Comparison of ENCODE assay signal across 26 cellular contexts in the genomic region with DNA sequence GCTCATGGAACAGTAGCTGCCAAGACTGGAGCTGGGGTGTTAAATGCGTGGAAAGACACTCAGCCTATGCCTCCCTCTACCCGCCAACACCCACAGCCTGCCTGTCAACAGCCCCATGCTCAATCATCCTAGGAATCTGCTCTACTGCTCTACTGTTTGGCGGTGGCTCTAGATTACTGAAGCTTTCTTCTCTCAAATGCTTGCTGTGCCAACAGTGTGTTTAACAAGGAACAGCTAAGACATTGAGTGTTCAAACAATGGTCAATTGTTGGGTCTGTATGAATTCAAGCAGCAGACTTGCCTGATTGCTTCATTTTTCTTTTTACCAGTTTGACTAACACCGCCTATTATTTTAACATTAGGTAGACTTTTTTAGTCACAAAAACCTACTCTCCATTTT.
"Had no signal": no experiment of that assay in that cellular context is flagged by ENCODE, and none has a peak within 500 bp of the region (broad histone marks: within the 10 kb centered on the region; RNA-seq: fewer than 3 reads in every experiment).

No MANE protein-coding gene starts in this region.

- H3K4me1 ChIP-seq: left lung, lower lobe of right lung, pancreas, psoas muscle, right atrium auricular region, stomach, testis, upper lobe of right lung had no signal

- ATAC-seq: left colon; left lung; lower lobe of right lung; mucosa of descending colon; naive thymus-derived CD4-positive, alpha-beta T cell; natural killer cell treated with Interleukin-12 subunit alpha and Interleukin-12 subunit beta and Interleukin-15 and Interleukin-18, amount 100 ng/mL, for 72 hours; pancreas; psoas muscle; stimulated activated naive B cell treated with anti-CD40 and anti-IgM and Interleukin-4, amounts not matched to agents 10 μg/mL and 1 μg/mL and 100 μg/mL, for 72 hours; stimulated activated naive CD8-positive, alpha-beta T cell treated with anti-CD3 and anti-CD28 coated beads, Interleukin-15, Interleukin-2, amounts not matched to agents 100 U/mL and 50 U/mL, for 24 hours had no signal

- H3K36me3 ChIP-seq: left lung, lower lobe of right lung, pancreas, right atrium auricular region, right lobe of liver, stomach, thyroid gland, upper lobe of right lung had no signal

- H3K9me3 ChIP-seq: pancreas, testis, thyroid gland had no signal

- H3K27ac ChIP-seq: left lung, lower lobe of right lung, pancreas, psoas muscle, right atrium auricular region, right lobe of liver, skin epidermis, stomach, testis, thyroid gland, upper lobe of right lung had no signal

- H3K4me3 ChIP-seq: left lung, lower lobe of right lung, mucosa of descending colon, pancreas, psoas muscle, right atrium auricular region, right lobe of liver, skin epidermis, stomach, testis, thyroid gland, upper lobe of right lung had no signal

- H3K27me3 ChIP-seq: pancreas, right atrium auricular region, right lobe of liver, testis, thyroid gland, upper lobe of right lung had no signal

- DNase-seq: hippocampal formation; immature natural killer cell; kidney; left colon; left lung; lower lobe of right lung; midbrain; mucosa of descending colon; naive thymus-derived CD4-positive, alpha-beta T cell; pancreas; psoas muscle; right lobe of liver; stimulated activated CD4-positive, alpha-beta T cell treated with anti-CD3 and anti-CD28 coated beads, Interleukin-12 subunit alpha, Interleukin-12 subunit beta, amount 100 ng/mL, for 4 hours; stimulated activated CD4-positive, alpha-beta T cell treated with anti-CD3 and anti-CD28 coated beads, Interleukin-15, amount 100 ng/mL, for 24 hours; stimulated activated CD4-positive, alpha-beta T cell treated with anti-CD3 and anti-CD28 coated beads, Interleukin-2, amount 100 ng/mL, for 24 hours; stimulated activated CD4-positive, alpha-beta T cell treated with anti-CD3 and anti-CD28 coated beads, Interleukin-4, amount 100 ng/mL, for 1 hour; stimulated activated naive B cell treated with anti-CD40 and anti-IgM and Interleukin-4, amounts not matched to agents 10 μg/mL and 1 μg/mL and 100 μg/mL, for 72 hours; stimulated activated naive CD8-positive, alpha-beta T cell treated with anti-CD3 and anti-CD28 coated beads, Interleukin-15, Interleukin-2, amounts not matched to agents 100 U/mL and 50 U/mL, for 24 hours; stomach; testis; thyroid gland; trophoblast cell; upper lobe of right lung had no signal
